7 cellular contexts compared by ENCODE assay signal in the genomic region with DNA sequence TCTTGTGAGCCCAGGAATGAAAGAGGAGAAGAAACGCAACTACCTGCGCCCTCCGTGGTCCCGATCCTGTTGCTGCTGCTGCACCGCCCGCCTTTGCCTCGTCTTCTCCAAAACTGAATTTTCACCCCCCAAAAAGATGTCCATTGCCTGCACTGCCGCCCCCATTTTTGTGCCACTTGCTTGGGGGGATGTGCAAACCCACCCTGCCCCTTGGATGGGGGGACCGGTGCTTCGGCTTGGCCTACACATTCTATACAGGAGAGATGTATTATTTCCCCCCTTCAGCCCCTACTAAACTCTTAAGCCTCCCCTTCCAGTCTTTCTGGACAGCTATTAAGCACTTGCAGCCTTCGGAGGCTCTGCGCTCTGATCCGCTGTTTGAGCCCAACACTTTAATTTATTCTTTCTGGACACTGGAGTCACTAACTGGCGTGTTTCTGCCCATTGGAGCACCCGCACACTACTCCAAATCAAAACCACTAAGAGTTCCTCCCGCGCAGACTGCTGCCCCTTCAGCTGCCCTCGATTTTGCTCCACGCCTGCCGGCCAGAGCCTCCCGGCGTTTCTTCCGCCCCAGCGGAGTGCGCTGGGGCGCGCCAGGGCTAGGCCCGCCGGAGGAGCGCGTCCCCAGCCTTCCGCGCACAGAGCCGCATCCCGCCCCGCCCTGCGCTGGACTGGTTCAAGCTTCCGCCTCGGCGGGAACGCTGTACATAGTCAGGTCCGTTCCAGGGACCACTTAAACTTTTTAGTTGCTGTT. TPM values are rescaled to one million over a fixed set of nuclear protein-coding genes. Genes with fewer than 3 reads are reported as not detected.
A peak's percentile ranks its signal among the peaks of the same experiment; 100 is the strongest.
DNase-seq lines count a peak whose midpoint lies in the region; ATAC-seq and TF ChIP-seq lines count a peak whose summit lies in the region.

No MANE protein-coding gene starts in this region.

- H3K4me1 Mint-ChIP-seq in glutamatergic neuron (ENCODE audit: low read depth, unreplicated experiment), result peaks cover 16% of the 10 kb centered on the region

- 6% methylated on average over 42 of the region's 42 CpGs for WGBS in smooth muscle cell (ENCODE audit: low lambda C conversion rate)

- no peak overlapping the region for H3K27ac Mint-ChIP-seq in glutamatergic neuron (ENCODE audit: unreplicated experiment)

- H3K4me3 Mint-ChIP-seq in glutamatergic neuron (ENCODE audit: unreplicated experiment), result peak overlapping the region; percentile 60

- H3K9me3 ChIP-seq in smooth muscle cell (replicated peaks; ENCODE audit: low read depth), result no peaks in the 10 kb centered on the region

- H3K27ac ChIP-seq in smooth muscle cell (ENCODE audit: low read depth), result no peak overlapping the region

- H3K4me1 ChIP-seq in smooth muscle cell (ENCODE audit: low read depth), result peaks cover 51% of the 10 kb centered on the region

- H4K20me1 ChIP-seq in smooth muscle cell (ENCODE audit: low read depth), result peaks cover 9% of the 10 kb centered on the region

- no peak overlapping the region for H2AFZ ChIP-seq in smooth muscle cell (ENCODE audit: low read depth)

- H3K4me2 ChIP-seq in smooth muscle cell, result peak overlapping the region; percentile 70

- H3K36me3 Mint-ChIP-seq in glutamatergic neuron (ENCODE audit: unreplicated experiment), result peaks cover 4% of the 10 kb centered on the region

- no peak overlapping the region for H3K9ac ChIP-seq in smooth muscle cell (ENCODE audit: low read depth)

- H3K79me2 ChIP-seq in smooth muscle cell (ENCODE audit: low read depth), result no peaks in the 10 kb centered on the region

- H3K4me3 ChIP-seq in smooth muscle cell, result no peak overlapping the region

- H3K27me3 ChIP-seq in smooth muscle cell (ENCODE audit: low read depth), result peaks cover 100% of the 10 kb centered on the region

- ATAC-seq in GM21447 (IDR thresholded peaks at IDR 0.05; ENCODE audit: unreplicated experiment), result peak; percentile 41
- no peak for ATAC-seq in GM19395 (IDR thresholded peaks at IDR 0.05; ENCODE audit: unreplicated experiment)

- peak; percentile 30 for DNase-seq in SK-N-DZ (ENCODE audit: low spot score)
- peak; percentile 68 for DNase-seq in glutamatergic neuron
- no peak for DNase-seq in smooth muscle cell (lab: John Stamatoyannopoulos, UW; ENCODE audit: unreplicated experiment)
- DNase-seq in activated gamma-delta T cell treated with Interleukin-2 at 50 U/mL for 16 hours, result no peak
- no peak for DNase-seq in NCI-H524 (lab: John Stamatoyannopoulos, UW)

- peaks cover 52% of the 10 kb centered on the region for H3K27me3 Mint-ChIP-seq in glutamatergic neuron (ENCODE audit: unreplicated experiment)

- no peaks in the 10 kb centered on the region for H3F3A ChIP-seq in smooth muscle cell (ENCODE audit: low read depth)

- TF ChIP-seq CTCF in glutamatergic neuron (IDR thresholded peaks at IDR 0.05; ENCODE audit: partially characterized antibody, unreplicated experiment), result no peak
- no peak for TF ChIP-seq CTCF in smooth muscle cell (IDR thresholded peaks at IDR 0.05; ENCODE audit: borderline replicate concordance, insufficient read depth, poor library complexity, severe bottlenecking)

- H3K9me3 Mint-ChIP-seq in glutamatergic neuron (ENCODE audit: unreplicated experiment), result peaks cover 17% of the 10 kb centered on the region

- H3K36me3 ChIP-seq in smooth muscle cell (ENCODE audit: low read depth), result no peaks in the 10 kb centered on the region

RNA-seq across cellular contexts. Expression of a gene that starts 5.9 kb away (rescaled TPM):
- polyA plus RNA-seq in SK-N-DZ (2014; cell fraction: cytosol; rRNA removed), result 0.07 TPM in 1 of 2 replicates, not detected in the other
- polyA plus RNA-seq in SK-N-DZ (2014; cell fraction: nucleus; rRNA removed), result 0.82 and 1.5 TPM in 2 replicates
- total RNA-seq in glutamatergic neuron (ENCODE audit: unreplicated experiment) (0.15 TPM), smooth muscle cell (not detected in 2 replicates)
- polyA plus RNA-seq in smooth muscle cell, result 0.35 TPM in 1 of 2 replicates, not detected in the other

Comparison
In these comparisons a context has a peak if more than half of its experiments do, and no peak if none do; other contexts are left out.
1. DNase-seq: peak in SK-N-DZ (single experiment) and glutamatergic neuron (single experiment); none in smooth muscle cell (single experiment), activated gamma-delta T cell treated with Interleukin-2 at 50 U/mL for 16 hours (single experiment) and NCI-H524 (0 of 2).